ENCODE assay signal across 16 cellular contexts in genomic region chrX:110520053-110520452, GRCh38.
DNase-seq lines count a peak whose midpoint lies in the region; ATAC-seq and TF ChIP-seq lines count a peak whose summit lies in the region.
"Had no signal": no experiment of that assay in that cellular context is flagged by ENCODE, and none has a peak within 500 bp of the region (broad histone marks: within the 10 kb centered on the region; RNA-seq: fewer than 3 reads in every experiment).

No MANE protein-coding gene starts in this region.

- no peaks in the 10 kb centered on the region for H4K20me1 ChIP-seq in GM23338 (replicated peaks; ENCODE audit: insufficient read depth)

- H3K9me3 Mint-ChIP-seq in GM23338, result no peaks in the 10 kb centered on the region
- no peaks in the 10 kb centered on the region for H3K9me3 Mint-ChIP-seq in WTC11
- H3K9me3 Mint-ChIP-seq: CD4-positive, alpha-beta memory T cell; HFFc6 had no signal

- no peaks in the 10 kb centered on the region for H3K36me3 Mint-ChIP-seq in GM23338 (ENCODE audit: low read depth)
- no peaks in the 10 kb centered on the region for H3K36me3 Mint-ChIP-seq in WTC11
- H3K36me3 Mint-ChIP-seq: CD4-positive, alpha-beta memory T cell had no signal

- H3K79me1 ChIP-seq in mesendoderm (ENCODE audit: low read length), result no peaks in the 10 kb centered on the region

- H3K4me1 ChIP-seq in GM23338 (ENCODE audit: insufficient read depth), result peaks cover 3% of the 10 kb centered on the region; the same call in 1 of the 2 replicates
- H3K4me1 ChIP-seq in mesendoderm (ENCODE audit: control insufficient read depth, low read depth, low read length), result no peaks in the 10 kb centered on the region
- H3K4me1 ChIP-seq in skeletal muscle tissue (ENCODE audit: control insufficient read depth in 3 of 3, insufficient read depth in 3 of 3, low read length in 3 of 3), result no peaks in the 10 kb centered on the region
- H3K4me1 ChIP-seq: HAP-1 had no signal

- H3K79me2 ChIP-seq in GM23338 (replicated peaks; ENCODE audit: insufficient read depth), result no peaks in the 10 kb centered on the region
- no peaks in the 10 kb centered on the region for H3K79me2 ChIP-seq in mesendoderm (ENCODE audit: control insufficient read depth, insufficient read depth, low read length)

- no peak overlapping the region for H3K23ac ChIP-seq in mesendoderm (ENCODE audit: low read length)

- DNase-seq in GM23338 (ENCODE audit: low spot score), result no peak
- no peak for DNase-seq in WTC11 (ENCODE audit: low spot score)
- peak; percentile 1 for DNase-seq in mesendoderm
- DNase-seq in coronary artery (ENCODE audit: low spot score), result no peak
- no peak for DNase-seq in NCI-H2029 (lab: John Stamatoyannopoulos, UW)
- DNase-seq in stimulated activated CD4-positive, alpha-beta T cell treated with anti-CD3 and anti-CD28 coated beads, Interleukin-15, amount 100 ng/mL, for 24 hours, result no peak
- DNase-seq: C1 segment of cervical spinal cord; Calu3; CD4-positive, alpha-beta memory T cell; COR-L47; DMS53; DMS79 treated with DMSO at 0.1 percent for 48 hours; GOT3; HFFc6 had no signal

- no peak overlapping the region for H2BK5ac ChIP-seq in mesendoderm (ENCODE audit: low read length)

- POLR2A ChIA-PET in WTC11 (lab: Charles Lee), result no interaction called here

- no peak overlapping the region for H2BK15ac ChIP-seq in mesendoderm (replicated peaks; ENCODE audit: low read depth)

- no peaks in the 10 kb centered on the region for H3K9me3 ChIP-seq in skeletal muscle tissue (ENCODE audit: control insufficient read depth in 3 of 3, low read length in 3 of 3)
- H3K9me3 ChIP-seq: HAP-1 had no signal

- peak overlapping the region; percentile 14; the same call in 1 of the 2 replicates for H2AFZ ChIP-seq in GM23338

- no peaks in the 10 kb centered on the region for H3K36me3 ChIP-seq in GM23338 (ENCODE audit: insufficient read depth)
- H3K36me3 ChIP-seq in mesendoderm (ENCODE audit: control insufficient read depth, insufficient read depth, low read length), result no peaks in the 10 kb centered on the region
- no peaks in the 10 kb centered on the region for H3K36me3 ChIP-seq in skeletal muscle tissue (ENCODE audit: control insufficient read depth in 3 of 3, insufficient read depth in 3 of 3, low read length in 3 of 3)
- H3K36me3 ChIP-seq: HAP-1 had no signal

- ATAC-seq in GM23338 (no peak), WTC11 (peak; percentile 22)

- H3K27ac Mint-ChIP-seq in GM23338, result no peak overlapping the region
- H3K27ac Mint-ChIP-seq in WTC11, result no peak overlapping the region
- H3K27ac Mint-ChIP-seq: CD4-positive, alpha-beta memory T cell; HFFc6 had no signal

- H2BK120ac ChIP-seq in mesendoderm (ENCODE audit: low read depth, low read length), result no peak overlapping the region

- H3K27ac ChIP-seq in GM23338 (ENCODE audit: low read depth), result no peak overlapping the region
- no peak overlapping the region for H3K27ac ChIP-seq in mesendoderm (ENCODE audit: low read depth, low read length)
- H3K27ac ChIP-seq in skeletal muscle tissue (ENCODE audit: low read depth, low read length), result peak overlapping the region; percentile 45
- H3K27ac ChIP-seq in coronary artery, result no peak overlapping the region

- no peaks in the 10 kb centered on the region for H3K9me2 ChIP-seq in GM23338 (ENCODE audit: insufficient read depth)

- H4K5ac ChIP-seq in mesendoderm (ENCODE audit: low read length), result no peak overlapping the region

- H4K8ac ChIP-seq in mesendoderm (ENCODE audit: low read depth, low read length), result no peak overlapping the region

- WGBS in mesendoderm (ENCODE audit: extremely low coverage, insufficient coverage, low lambda C conversion rate), result no CpG with 5 or more reads among the region's 6 CpGs

- H3K9ac ChIP-seq in mesendoderm (ENCODE audit: low read length), result no peak overlapping the region
- H3K9ac ChIP-seq in skeletal muscle tissue (ENCODE audit: low read depth in 1 of 3, low read length in 3 of 3), result no peak overlapping the region

- H3K27me3 ChIP-seq in GM23338 (ENCODE audit: insufficient read depth), result no peaks in the 10 kb centered on the region
- H3K27me3 ChIP-seq in mesendoderm (ENCODE audit: insufficient read depth, low read length, poor library complexity), result no peaks in the 10 kb centered on the region
- H3K27me3 ChIP-seq in skeletal muscle tissue (ENCODE audit: control insufficient read depth in 3 of 3, insufficient read depth in 3 of 3, low read length in 3 of 3), result no peaks in the 10 kb centered on the region

- peak overlapping the region; percentile 26; the same call in 1 of the 2 replicates for H3K4me2 ChIP-seq in GM23338
- H3K4me2 ChIP-seq in mesendoderm (ENCODE audit: low read length), result no peak overlapping the region

- H3K4me1 Mint-ChIP-seq in GM23338 (peaks cover 10% of the 10 kb centered on the region), WTC11 (peaks cover 28% of the 10 kb centered on the region)
- H3K4me1 Mint-ChIP-seq: CD4-positive, alpha-beta memory T cell had no signal

- no peak for TF ChIP-seq CTCF in GM23338 (conservative IDR thresholded peaks at IDR 0.05; ENCODE audit: low read depth in 2 of 2)
- TF ChIP-seq CTCF in WTC11 (IDR thresholded peaks at IDR 0.05), result no peak
- no peak for TF ChIP-seq CTCF in coronary artery (IDR thresholded peaks at IDR 0.05)

- no peak overlapping the region for H3K4ac ChIP-seq in mesendoderm (ENCODE audit: low read depth, low read length)

- H3K27me3 Mint-ChIP-seq in GM23338 (ENCODE audit: insufficient read depth, low read depth, poor library complexity) (peaks cover 1% of the 10 kb centered on the region), WTC11 (ENCODE audit: low read depth) (peaks cover 8% of the 10 kb centered on the region; the same call in 1 of the 2 replicates)

- H3F3A ChIP-seq in GM23338 (replicated peaks; ENCODE audit: low read depth), result no peaks in the 10 kb centered on the region

- H3K18ac ChIP-seq in mesendoderm (ENCODE audit: low read length), result no peak overlapping the region

- H3K4me3 ChIP-seq in GM23338 (no peak overlapping the region), mesendoderm (ENCODE audit: low read length) (no peak overlapping the region), skeletal muscle tissue (ENCODE audit: low read length in 3 of 3) (no peak overlapping the region), coronary artery (no peak overlapping the region)
- H3K4me3 ChIP-seq: HAP-1 had no signal

- H3K4me3 Mint-ChIP-seq in GM23338 (no peak overlapping the region), WTC11 (peak overlapping the region; percentile 24; the same call in 1 of the 2 replicates)
- H3K4me3 Mint-ChIP-seq: CD4-positive, alpha-beta memory T cell; HFFc6 had no signal

- H3K56ac ChIP-seq in mesendoderm (ENCODE audit: low read length), result no peak overlapping the region

- no peak overlapping the region for H2AK5ac ChIP-seq in mesendoderm (ENCODE audit: low read length)

- CTCF ChIA-PET in WTC11 (lab: Charles Lee), result no interaction called here

TF ChIP-seq in GM23338, 12 proteins besides CTCF, POLR2A, EP300 and RAD21 (continues in another document):
- TF ChIP-seq STAT1 (IDR thresholded peaks at IDR 0.05; ENCODE audit: unreplicated experiment) (no peak), POLR2AphosphoS5 (IDR thresholded peaks at IDR 0.05; ENCODE audit: low read depth) (no peak)

TF ChIP-seq in WTC11, 78 proteins besides CTCF, POLR2A, EP300 and RAD21:
- no peak for TF ChIP-seq USF1 (CRISPR knock-in tag; IDR thresholded peaks at IDR 0.05)
- no peak for TF ChIP-seq ZSCAN18 (CRISPR knock-in tag; IDR thresholded peaks at IDR 0.05)
- no peak for TF ChIP-seq ZNF121 (CRISPR knock-in tag; IDR thresholded peaks at IDR 0.05)
- no peak for TF ChIP-seq JUN (CRISPR knock-in tag; IDR thresholded peaks at IDR 0.05)
- no peak for TF ChIP-seq ATF1 (CRISPR knock-in tag; IDR thresholded peaks at IDR 0.05)
- TF ChIP-seq ZNF219 (CRISPR knock-in tag; IDR thresholded peaks at IDR 0.05; ENCODE audit: borderline replicate concordance), result no peak
